9 cellular contexts compared by ENCODE assay signal in the genomic region with DNA sequence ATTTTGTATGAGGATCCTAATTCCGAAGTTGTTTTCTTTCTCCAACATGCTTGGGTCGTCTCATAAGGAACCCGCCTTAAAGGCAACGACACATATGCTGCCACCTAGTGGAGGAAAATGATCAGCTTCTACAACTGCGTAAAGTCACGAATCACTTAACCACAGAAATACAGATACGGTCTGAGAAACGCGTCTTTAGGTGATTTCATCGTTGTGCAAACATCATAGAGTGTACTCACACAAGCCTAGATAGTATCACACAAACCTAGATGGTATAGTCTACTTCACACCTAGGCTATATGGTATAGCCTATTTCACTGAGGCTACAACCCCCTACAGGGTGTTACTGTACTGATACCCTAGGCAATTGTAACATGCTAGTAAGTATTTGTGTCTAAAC. TPM values are rescaled to one million over a fixed set of nuclear protein-coding genes. Genes with fewer than 3 reads are reported as not detected.
DNase-seq lines count a peak whose midpoint lies in the region; ATAC-seq, FAIRE-seq and TF ChIP-seq lines count a peak whose summit lies in the region.
"Had no signal": no experiment of that assay in that cellular context is flagged by ENCODE, and none has a peak within 500 bp of the region (broad histone marks: within the 10 kb centered on the region; RNA-seq: fewer than 3 reads in every experiment).

No MANE protein-coding gene starts in this region.

- TF ChIP-seq CTCF in breast epithelium (IDR thresholded peaks at IDR 0.05) (peak; percentile 72 to 84 (median 81)), kidney (IDR thresholded peaks at IDR 0.05; ENCODE audit: borderline replicate concordance, extremely low read depth, insufficient read depth) (peak; percentile 84)

- H3K9me3 ChIP-seq in breast epithelium (no peaks in the 10 kb centered on the region), kidney (ENCODE audit: control insufficient read depth in 1 of 2, low read length in 2 of 2) (no peaks in the 10 kb centered on the region)

- intact Hi-C loops in breast epithelium (cut with DNase I; ENCODE audit: low total_unique reads) (no loop called here), kidney (cut with DNase I) (loop anchor here (10.0 kb wide), 1 partner anchor 73 kb away; no protein-coding TSS in a partner anchor)

- peak; percentile 86 for DNase-seq in EL
- DNase-seq in HCEC 1CT: peak; percentile 82
- peak; percentile 73 for DNase-seq in NCI-H1694 (lab: John Stamatoyannopoulos, UW)
- peak in 4 of 5 donors; percentile 19 to 91 (median 54) for DNase-seq in T-helper 1 cell
- peak in 1 of 2 donors; percentile 54 for DNase-seq in breast epithelium (ENCODE audit: low spot score in 2 of 2)
- no peak for DNase-seq in kidney
- DNase-seq in stimulated activated CD4-positive, alpha-beta T cell treated with anti-CD3 and anti-CD28 coated beads, Interleukin-4, amount 100 ng/mL, for 24 hours: peak; percentile 79

- H3K4me1 ChIP-seq in breast epithelium (peaks cover 0 to 4% of the 10 kb centered on the region in 2 donors), kidney (ENCODE audit: control insufficient read depth in 1 of 2, insufficient read depth in 1 of 2, low read depth in 1 of 2, low read length in 2 of 2) (peaks cover 6 to 13% of the 10 kb centered on the region in 2 donors)

- no peak for TF ChIP-seq POLR2A in breast epithelium (IDR thresholded peaks at IDR 0.05)

- H3K27ac ChIP-seq in breast epithelium: peak overlapping the region in 1 of 2 donors; percentile 83
- no peak overlapping the region for H3K27ac ChIP-seq in kidney (ENCODE audit: low read depth in 2 of 2, low read length in 2 of 2)

- peak; percentile 91 for FAIRE-seq in kidney (lab: Jason Lieb, UNC)

- H3K36me3 ChIP-seq in breast epithelium (no peaks in the 10 kb centered on the region), kidney (ENCODE audit: control insufficient read depth in 1 of 2, insufficient read depth in 2 of 2, low read length in 2 of 2) (no peaks in the 10 kb centered on the region)

- H3K4me3 ChIP-seq in breast epithelium: no peak overlapping the region
- H3K4me3 ChIP-seq in kidney (ENCODE audit: low read length in 2 of 2): no peak overlapping the region

- ATAC-seq in HG03139 (IDR thresholded peaks at IDR 0.05; ENCODE audit: unreplicated experiment): no peak

- no peak overlapping the region for H3K9ac ChIP-seq in kidney (ENCODE audit: low read length in 2 of 2)

- no peaks in the 10 kb centered on the region for H3K27me3 ChIP-seq in breast epithelium

RNA-seq across cellular contexts. Expression of a gene that starts 13.1 kb away (rescaled TPM):
- 1 to 10 TPM; 2.0 to 2.6 (median 2.1) TPM for total RNA-seq in breast epithelium
- 5.5 TPM for total RNA-seq in kidney
- 8.1 TPM for polyA plus RNA-seq in kidney (ENCODE audit: insufficient read depth, low read depth, low replicate concordance)

RNA-seq across cellular contexts. Expression of a gene that starts 39.3 kb away (rescaled TPM):
- total RNA-seq in breast epithelium: 1 to 10 TPM in 1 of 3 donors, not detected in 2; 3.7 TPM
- total RNA-seq in kidney: 1.3 TPM
- polyA plus RNA-seq in kidney (ENCODE audit: insufficient read depth, low read depth, low replicate concordance): 0.92 TPM
- total RNA-seq: lower leg skin had no signal

RNA-seq across cellular contexts. Expression of a gene that starts 46.5 kb away (rescaled TPM):
- total RNA-seq in breast epithelium (100 to 1,000 TPM in 1 of 3 donors, 10 to 100 TPM in 2; 20.8 to 167 (median 46.2) TPM), kidney (11.2 TPM)
- polyA plus RNA-seq in kidney (ENCODE audit: insufficient read depth, low read depth, low replicate concordance): 18.6 TPM
